1 cellular context compared by ENCODE assay signal in the genomic region with DNA sequence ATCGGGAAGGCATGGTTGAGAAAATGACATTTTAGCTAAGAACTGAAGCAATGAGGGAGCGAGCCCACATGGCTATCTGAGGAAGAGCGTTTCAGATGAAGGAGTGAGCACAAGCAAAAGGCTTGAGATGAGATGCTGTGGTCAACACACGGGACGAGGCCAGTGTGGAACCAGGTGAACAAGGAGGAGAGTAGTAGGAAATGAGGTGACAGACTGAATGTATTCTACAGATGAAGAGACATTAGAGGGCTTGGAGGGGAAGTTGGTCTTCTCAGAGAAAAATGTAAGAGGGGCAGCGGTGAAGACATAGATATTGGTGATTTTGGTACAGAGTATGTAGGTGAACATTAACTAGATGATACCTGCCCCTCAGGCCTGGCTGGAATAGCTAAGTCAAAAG.
TF ChIP-seq lines count a peak whose summit lies in the region.

No MANE protein-coding gene starts in this region.

TF ChIP-seq in GM23338, 12 proteins besides CTCF, POLR2A, EP300 and RAD21 (continued from another document):
- TF ChIP-seq CREB1 (CRISPR knock-in tag; IDR thresholded peaks at IDR 0.05; ENCODE audit: low read depth) = no peak
- no peak for TF ChIP-seq NANOG (IDR thresholded peaks at IDR 0.05; ENCODE audit: borderline replicate concordance)
